Comparison of ENCODE assay signal across 28 cellular contexts in genomic region chr4:153333874-153334273, GRCh38. TPM values are rescaled to one million over a fixed set of nuclear protein-coding genes. Genes with fewer than 3 reads are reported as not detected.
"Had no signal": no experiment of that assay in that cellular context is flagged by ENCODE, and none has a peak within 500 bp of the region (broad histone marks: within the 10 kb centered on the region; RNA-seq: fewer than 3 reads in every experiment).

No MANE protein-coding gene starts in this region.

- H3K36me3 Mint-ChIP-seq: naive B cell; natural killer cell treated with Interleukin-12 subunit alpha and Interleukin-12 subunit beta and Interleukin-15 and Interleukin-18, amount 100 ng/mL, for 72 hours had no signal

- H3K4me1 Mint-ChIP-seq: mesothelial cell of epicardium, naive B cell had no signal

- H3K27ac ChIP-seq: gastroesophageal sphincter, heart left ventricle, hepatocyte, left lung, neutrophil, pancreas, right lobe of liver, suprapubic skin, transverse colon, upper lobe of right lung, uterus had no signal

- H3K27me3 ChIP-seq: dorsolateral prefrontal cortex, gastroesophageal sphincter, heart left ventricle, hepatocyte, left lung, neutrophil, pancreas, right lobe of liver, suprapubic skin, transverse colon, upper lobe of right lung, uterus had no signal

- H3K4me3 ChIP-seq: dorsolateral prefrontal cortex, gastroesophageal sphincter, heart left ventricle, hepatocyte, left lung, mucosa of descending colon, pancreas, right lobe of liver, suprapubic skin, transverse colon, upper lobe of right lung, uterus had no signal

- H3K4me2 ChIP-seq: hepatocyte had no signal

- H3K36me3 ChIP-seq: left lung, neutrophil, upper lobe of right lung, uterus had no signal

- H3K27me3 Mint-ChIP-seq: naive B cell; stimulated activated naive CD8-positive, alpha-beta T cell treated with anti-CD3 and anti-CD28 coated beads, Interleukin-15, amount 100 ng/mL, for 72 hours had no signal

- H3K27ac Mint-ChIP-seq: mesothelial cell of epicardium; natural killer cell treated with Interleukin-12 subunit alpha and Interleukin-12 subunit beta and Interleukin-15 and Interleukin-18, amount 100 ng/mL, for 72 hours; stimulated activated naive CD8-positive, alpha-beta T cell treated with anti-CD3 and anti-CD28 coated beads, Interleukin-15, amount 100 ng/mL, for 72 hours had no signal

- H3K79me2 ChIP-seq: hepatocyte had no signal

- H3K4me3 Mint-ChIP-seq: mesothelial cell of epicardium; naive B cell; natural killer cell treated with Interleukin-12 subunit alpha and Interleukin-12 subunit beta and Interleukin-15 and Interleukin-18, amount 100 ng/mL, for 72 hours; neural crest cell; stimulated activated naive CD8-positive, alpha-beta T cell treated with anti-CD3 and anti-CD28 coated beads, Interleukin-15, amount 100 ng/mL, for 72 hours had no signal

- H3K4me1 ChIP-seq: gastroesophageal sphincter, heart left ventricle, left lung, pancreas, right lobe of liver, suprapubic skin, transverse colon, upper lobe of right lung, uterus had no signal

- DNase-seq: cortex of kidney; dorsolateral prefrontal cortex; effector CD4-positive, alpha-beta T cell; heart left ventricle; kidney; left cardiac atrium; left lung; mesenchymal stem cell; mucosa of descending colon; naive B cell; pancreas; right lobe of liver; small intestine; stimulated activated CD4-positive, alpha-beta T cell treated with anti-CD3 and anti-CD28 coated beads, Interleukin-1b, Interleukin-23, amount 100 ng/mL, for 48 hours; stimulated activated CD4-positive, alpha-beta T cell treated with anti-CD3 and anti-CD28 coated beads, Interleukin-4, amount 100 ng/mL, for 1 hour; stimulated activated CD8-positive, alpha-beta memory T cell treated with anti-CD3 and anti-CD28 coated beads, Interleukin-4, amount 100 ng/mL, for 48 hours; stimulated activated naive CD4-positive, alpha-beta T cell; stimulated activated naive CD8-positive, alpha-beta T cell treated with anti-CD3 and anti-CD28 coated beads, Interleukin-15, amount 100 ng/mL, for 72 hours; transverse colon; upper lobe of right lung; uterus had no signal

- H3K9me3 Mint-ChIP-seq: mesothelial cell of epicardium; naive B cell; natural killer cell treated with Interleukin-12 subunit alpha and Interleukin-12 subunit beta and Interleukin-15 and Interleukin-18, amount 100 ng/mL, for 72 hours; neural crest cell; stimulated activated naive CD8-positive, alpha-beta T cell treated with anti-CD3 and anti-CD28 coated beads, Interleukin-15, amount 100 ng/mL, for 72 hours had no signal

- H2AFZ ChIP-seq: hepatocyte had no signal

- H3K9me3 ChIP-seq: gastroesophageal sphincter, heart left ventricle, left lung, mucosa of descending colon, neutrophil, pancreas, right lobe of liver, suprapubic skin, transverse colon, upper lobe of right lung, uterus had no signal

- ATAC-seq: gastroesophageal sphincter; heart left ventricle; left cardiac atrium; left lung; mucosa of descending colon; natural killer cell treated with Interleukin-12 subunit alpha and Interleukin-12 subunit beta and Interleukin-15 and Interleukin-18, amount 100 ng/mL, for 72 hours; pancreas; right lobe of liver; stimulated activated naive CD8-positive, alpha-beta T cell treated with anti-CD3 and anti-CD28 coated beads, Interleukin-15, amount 100 ng/mL, for 72 hours; upper lobe of right lung had no signal

RNA-seq across cellular contexts. Expression of gene MND1, which starts 10.6 kb away (rescaled TPM):
- total RNA-seq: suprapubic skin, upper lobe of right lung had no signal
